In the genomic region with DNA sequence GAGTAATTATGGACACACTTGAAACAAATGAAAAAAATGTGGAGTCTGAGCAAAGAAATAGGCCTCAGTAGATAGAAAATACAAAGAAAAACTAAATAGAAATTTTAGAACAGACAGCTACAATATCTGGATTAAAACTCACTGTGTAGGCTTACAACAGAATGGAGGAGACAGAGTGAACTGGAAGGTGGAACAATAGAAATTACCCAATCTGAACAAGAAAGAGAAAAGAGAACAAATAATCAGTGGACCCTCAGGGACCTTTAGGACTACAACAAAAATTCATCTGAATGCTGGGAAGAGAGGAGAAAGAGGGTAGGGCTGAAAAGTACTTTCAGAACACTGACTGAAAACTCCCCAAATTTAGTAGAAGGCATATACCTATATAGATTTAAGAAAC, we compare ENCODE assay signal across 14 cellular contexts.
DNase-seq lines count a peak whose midpoint lies in the region; ATAC-seq and TF ChIP-seq lines count a peak whose summit lies in the region.
"Had no signal": no experiment of that assay in that cellular context is flagged by ENCODE, and none has a peak within 500 bp of the region (broad histone marks: within the 10 kb centered on the region; RNA-seq: fewer than 3 reads in every experiment).

No MANE protein-coding gene starts in this region.

- H3K9ac ChIP-seq in endodermal cell (ENCODE audit: extremely low read depth, low read length, poor library complexity, severe bottlenecking) = no peak overlapping the region
- H3K9ac ChIP-seq: BLaER1 had no signal

- peak; percentile 22 for DNase-seq in NCI-H2171 (lab: John Stamatoyannopoulos, UW)
- DNase-seq in endodermal cell = no peak
- no peak for DNase-seq in progenitor cell of endocrine pancreas (ENCODE audit: low spot score, unreplicated experiment)
- DNase-seq in T-helper 17 cell = no peak
- DNase-seq in COLO829 (ENCODE audit: low spot score) = no peak
- DNase-seq in NCI-H524 treated with DMSO at 0.1 percent for 48 hours (lab: John Stamatoyannopoulos, UW) = no peak
- DNase-seq: AML-193, Calu3, DMS 273 treated with DMSO at 0.1 percent for 48 hours, H9 had no signal

- H3K9me3 Mint-ChIP-seq in endodermal cell (peaks cover 17% of the 10 kb centered on the region), progenitor cell of endocrine pancreas (ENCODE audit: low read depth) (peaks cover 8% of the 10 kb centered on the region)

- H3K4me1 ChIP-seq in endodermal cell (ENCODE audit: control insufficient read depth, insufficient read depth, low read length) = no peaks in the 10 kb centered on the region

- H3K27me3 ChIP-seq in endodermal cell (ENCODE audit: control insufficient read depth, insufficient read depth, low read length, poor library complexity, severe bottlenecking) = no peaks in the 10 kb centered on the region
- H3K27me3 ChIP-seq: BLaER1 had no signal

- H3K27ac ChIP-seq in VCaP = peak overlapping the region; percentile 41
- H3K27ac ChIP-seq in endodermal cell (ENCODE audit: low read depth, low read length) = no peak overlapping the region
- H3K27ac ChIP-seq: BLaER1 had no signal

- no peaks in the 10 kb centered on the region for H3K27me3 Mint-ChIP-seq in endodermal cell (ENCODE audit: insufficient read depth)
- H3K27me3 Mint-ChIP-seq in progenitor cell of endocrine pancreas = no peaks in the 10 kb centered on the region
- no peaks in the 10 kb centered on the region for H3K27me3 Mint-ChIP-seq in T-helper 17 cell

- peak overlapping the region; percentile 11 for H3K27ac Mint-ChIP-seq in endodermal cell
- peak overlapping the region; percentile 3 for H3K27ac Mint-ChIP-seq in progenitor cell of endocrine pancreas
- no peak overlapping the region for H3K27ac Mint-ChIP-seq in T-helper 17 cell

- no peak overlapping the region for H3K4me3 ChIP-seq in endodermal cell (ENCODE audit: low read length)
- H3K4me3 ChIP-seq: BLaER1, GM12878, GM23338 had no signal

- no peak overlapping the region for H3K4me3 Mint-ChIP-seq in endodermal cell
- no peak overlapping the region for H3K4me3 Mint-ChIP-seq in progenitor cell of endocrine pancreas (ENCODE audit: low read depth)
- H3K4me3 Mint-ChIP-seq in T-helper 17 cell = no peak overlapping the region
- H3K4me3 Mint-ChIP-seq: GM23338, H9 had no signal

- peaks cover 19% of the 10 kb centered on the region for H3K36me3 Mint-ChIP-seq in endodermal cell (ENCODE audit: low read depth)
- H3K36me3 Mint-ChIP-seq in progenitor cell of endocrine pancreas (ENCODE audit: insufficient read depth) = peaks cover 9% of the 10 kb centered on the region
- H3K36me3 Mint-ChIP-seq in T-helper 17 cell (ENCODE audit: low read depth) = peaks cover 2% of the 10 kb centered on the region

- no peak for ATAC-seq in T-helper 17 cell
- ATAC-seq: GM12878, GM23338 had no signal

- peaks cover 6% of the 10 kb centered on the region for H3K36me3 ChIP-seq in endodermal cell (ENCODE audit: control insufficient read depth, insufficient read depth, low read length)

- TF ChIP-seq CTCF in VCaP (conservative IDR thresholded peaks at IDR 0.05) = no peak
- no peak for TF ChIP-seq CTCF in endodermal cell (conservative IDR thresholded peaks at IDR 0.05)
- TF ChIP-seq CTCF in progenitor cell of endocrine pancreas (IDR thresholded peaks at IDR 0.05; ENCODE audit: unreplicated experiment) = no peak

- H3K4me1 Mint-ChIP-seq in endodermal cell (peaks cover 2% of the 10 kb centered on the region), progenitor cell of endocrine pancreas (ENCODE audit: low read depth) (peaks cover 1% of the 10 kb centered on the region), T-helper 17 cell (peaks cover 12% of the 10 kb centered on the region)

- peaks cover 11% of the 10 kb centered on the region for H3K9me3 ChIP-seq in endodermal cell (ENCODE audit: control insufficient read depth, low read length)
- H3K9me3 ChIP-seq in T-helper 17 cell (ENCODE audit: control insufficient read depth, low read length, poor library complexity, severe bottlenecking) = no peaks in the 10 kb centered on the region
